In the genomic region with DNA sequence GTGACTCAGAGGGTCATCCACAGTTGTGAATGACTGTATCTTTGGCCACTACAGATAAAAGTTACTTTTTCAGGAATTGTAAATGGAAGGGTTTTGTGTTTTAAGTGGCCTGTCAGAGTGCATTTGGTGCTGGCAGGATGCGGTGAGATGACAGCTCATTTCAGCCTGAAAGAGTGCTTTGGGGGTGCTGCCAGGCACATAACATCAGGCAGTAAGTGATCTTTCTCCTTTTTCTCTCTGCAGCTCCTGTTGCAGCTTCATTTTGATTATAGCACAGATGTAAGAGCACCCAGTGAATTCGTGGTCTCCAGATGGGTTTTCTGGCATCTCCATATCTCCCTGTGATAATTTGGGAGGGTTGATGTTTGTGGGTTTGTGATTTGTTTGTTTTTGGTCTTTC, we compare ENCODE assay signal across 24 cellular contexts. TPM values are rescaled to one million over a fixed set of nuclear protein-coding genes. Genes with fewer than 3 reads are reported as not detected.
"Had no signal": no experiment of that assay in that cellular context is flagged by ENCODE, and none has a peak within 500 bp of the region (broad histone marks: within the 10 kb centered on the region; RNA-seq: fewer than 3 reads in every experiment).

No MANE protein-coding gene starts in this region.

- H3K36me3 ChIP-seq: adrenal gland, breast epithelium, esophagus squamous epithelium, heart right ventricle, left lung, spleen, thoracic aorta, vagina had no signal

- H3K4me3 ChIP-seq: adrenal gland, breast epithelium, esophagus squamous epithelium, heart right ventricle, left lung, lung, spleen, thoracic aorta, vagina had no signal

- H3K9me3 ChIP-seq: adrenal gland, breast epithelium, esophagus squamous epithelium, heart right ventricle, left lung, spleen, thoracic aorta, vagina had no signal

- DNase-seq: activated CD8-positive, alpha-beta memory T cell treated with anti-CD3 and anti-CD28 coated beads, Interleukin-2, amount 50 U/mL, for 4 hours; activated naive CD4-positive, alpha-beta T cell; activated T-cell treated with anti-CD3 and anti-CD28 coated beads, Interleukin-2, amount 50 U/mL, for 24 hours; adrenal gland; effector memory CD8-positive, alpha-beta T cell; esophagus squamous epithelium; heart right ventricle; kidney; left lung; naive thymus-derived CD4-positive, alpha-beta T cell; occipital lobe; spleen; stimulated activated CD4-positive, alpha-beta T cell treated with anti-CD3 and anti-CD28 coated beads, Interleukin-4, amount 100 ng/mL, for 1 hour; stimulated activated naive CD4-positive, alpha-beta T cell; T-helper 9 cell had no signal

- H3K27me3 ChIP-seq: adrenal gland, breast epithelium, vagina had no signal

- H3K27ac ChIP-seq: adrenal gland, breast epithelium, esophagus squamous epithelium, heart right ventricle, left lung, spleen, thoracic aorta, vagina had no signal

- H3K4me1 ChIP-seq: adrenal gland, breast epithelium, esophagus squamous epithelium, heart right ventricle, left lung, spleen, vagina had no signal

RNA-seq across cellular contexts. Expression of gene FAM163A, which starts 14.8 kb away (rescaled TPM):
- total RNA-seq: activated T-helper 2 cell treated with anti-CD3 and anti-CD28 coated beads, Interferon-gamma antibody, Interleukin-2, Interleukin-4, amounts not matched to agents 10 μg/mL and 5 μg/mL and 100 μg/mL, durations not matched to agents 14 hours and 24 hours and 36 hours; astrocyte; breast epithelium; esophagus squamous epithelium; kidney; left lung; mesenteric fat pad; neural crest cell; renal cortical epithelial cell; thoracic aorta had no signal
- polyA plus RNA-seq: lung had no signal
